ENCODE assay signal across 1 cellular context in genomic region chr1:118116401-118116800, GRCh38.
TF ChIP-seq lines count a peak whose summit lies in the region.

No MANE protein-coding gene starts in this region.

TF ChIP-seq in GM23338, 12 proteins besides CTCF, POLR2A, EP300 and RAD21 (continued from another document):
- TF ChIP-seq ZNF462 (CRISPR knock-in tag; IDR thresholded peaks at IDR 0.05) (no peak), ETS1 (IDR thresholded peaks at IDR 0.05) (no peak), EZH2phosphoT487 (IDR thresholded peaks at IDR 0.05; ENCODE audit: unreplicated experiment) (no peak), JUNB (IDR thresholded peaks at IDR 0.05; ENCODE audit: unreplicated experiment) (no peak)
